In genomic region chr15:92647467-92648163, GRCh38 we compare ENCODE assay signal across 27 cellular contexts. TPM values are rescaled to one million over a fixed set of nuclear protein-coding genes. Genes with fewer than 3 reads are reported as not detected.
A peak's percentile ranks its signal among the peaks of the same experiment; 100 is the strongest.
DNase-seq lines count a peak whose midpoint lies in the region; TF ChIP-seq lines count a peak whose summit lies in the region.
"Had no signal": no experiment of that assay in that cellular context is flagged by ENCODE, and none has a peak within 500 bp of the region (broad histone marks: within the 10 kb centered on the region; RNA-seq: fewer than 3 reads in every experiment).

No MANE protein-coding gene starts in this region.

- H3K36me3 Mint-ChIP-seq in endodermal cell (ENCODE audit: low read depth) (peaks cover 46% of the 10 kb centered on the region), neural crest cell (ENCODE audit: low read depth) (peaks cover 12% of the 10 kb centered on the region)
- no peaks in the 10 kb centered on the region for H3K36me3 Mint-ChIP-seq in activated T-helper 1 cell treated with anti-CD3 and anti-CD28 coated beads, Interleukin-12 subunit alpha, Interleukin-12 subunit beta, Interleukin-2, Interleukin-4 antibody, amounts not matched to agents 30 ng/mL and 10 ng/mL and 1 ng/mL, durations not matched to agents 14 hours and 24 hours and 36 hours (ENCODE audit: low read depth)

- no peaks in the 10 kb centered on the region for H3K27me3 ChIP-seq in NT2/D1 (ENCODE audit: insufficient read depth, insufficient read length)
- H3K27me3 ChIP-seq in endodermal cell (ENCODE audit: control insufficient read depth, insufficient read depth, low read length, poor library complexity, severe bottlenecking) = no peaks in the 10 kb centered on the region
- no peaks in the 10 kb centered on the region for H3K27me3 ChIP-seq in testis
- H3K27me3 ChIP-seq: upper lobe of right lung had no signal

- H3K4me1 Mint-ChIP-seq in endodermal cell (peaks cover 75% of the 10 kb centered on the region), neural crest cell (peaks cover 25% of the 10 kb centered on the region)
- H3K4me1 Mint-ChIP-seq in activated T-helper 1 cell treated with anti-CD3 and anti-CD28 coated beads, Interleukin-12 subunit alpha, Interleukin-12 subunit beta, Interleukin-2, Interleukin-4 antibody, amounts not matched to agents 30 ng/mL and 10 ng/mL and 1 ng/mL, durations not matched to agents 14 hours and 24 hours and 36 hours (ENCODE audit: low read depth) = no peaks in the 10 kb centered on the region

- H3K4me3 ChIP-seq in NT2/D1 (ENCODE audit: insufficient read length, low read depth) = no peak overlapping the region
- H3K4me3 ChIP-seq in endodermal cell (ENCODE audit: low read length) = peak overlapping the region; percentile 50
- H3K4me3 ChIP-seq in testis = no peak overlapping the region
- H3K4me3 ChIP-seq: left ventricle myocardium inferior, mucosa of descending colon, upper lobe of right lung had no signal

- H3K9me3 ChIP-seq in NT2/D1 (ENCODE audit: insufficient read depth, low read length) (peaks cover 14% of the 10 kb centered on the region), endodermal cell (ENCODE audit: control insufficient read depth, low read length) (peaks cover 14% of the 10 kb centered on the region), testis (no peaks in the 10 kb centered on the region)
- H3K9me3 ChIP-seq: mucosa of descending colon, SK-N-SH, upper lobe of right lung had no signal

- H3K27me3 Mint-ChIP-seq in endodermal cell (ENCODE audit: insufficient read depth) = no peaks in the 10 kb centered on the region
- H3K27me3 Mint-ChIP-seq in neural crest cell (ENCODE audit: low read depth) = peaks cover 7% of the 10 kb centered on the region
- H3K27me3 Mint-ChIP-seq in activated T-helper 1 cell treated with anti-CD3 and anti-CD28 coated beads, Interleukin-12 subunit alpha, Interleukin-12 subunit beta, Interleukin-2, Interleukin-4 antibody, amounts not matched to agents 30 ng/mL and 10 ng/mL and 1 ng/mL, durations not matched to agents 14 hours and 24 hours and 36 hours (ENCODE audit: insufficient read depth) = peaks cover 9% of the 10 kb centered on the region

- H3K27ac ChIP-seq in endodermal cell (ENCODE audit: low read depth, low read length) (peak overlapping the region; percentile 85), testis (no peak overlapping the region)
- H3K27ac ChIP-seq: epithelial cell of prostate, left ventricle myocardium inferior, RWPE1, upper lobe of right lung had no signal

- peak; percentile 83 for DNase-seq in ELF-1 (ENCODE audit: low read depth, low spot score)
- DNase-seq in NT2/D1 (ENCODE audit: low read depth, low spot score) = peak; percentile 86
- DNase-seq in endodermal cell = peak; percentile 69
- no peak for DNase-seq in neural crest cell (ENCODE audit: low read depth, low spot score)
- DNase-seq in activated T-helper 1 cell treated with anti-CD3 and anti-CD28 coated beads, Interleukin-12 subunit alpha, Interleukin-12 subunit beta, Interleukin-2, Interleukin-4 antibody, amounts not matched to agents 30 ng/mL and 10 ng/mL and 1 ng/mL, durations not matched to agents 14 hours and 24 hours and 36 hours (ENCODE audit: low spot score) = no peak
- DNase-seq in SHP77 treated with DMSO at 0.1 percent for 48 hours (lab: John Stamatoyannopoulos, UW) = no peak
- no peak for DNase-seq in dermis blood vessel endothelial cell
- no peak for DNase-seq in testis
- DNase-seq: cerebellar nuclear complex; COR-L47; DMS79; Karpas-422; left ventricle myocardium inferior; mucosa of descending colon; MV-4-11; NCI-H2171; NCI-H524 treated with DMSO at 0.1 percent for 48 hours; nephron progenitor cell; posterior cingulate gyrus; SK-N-SH; stimulated activated CD8-positive, alpha-beta memory T cell treated with anti-CD3 and anti-CD28 coated beads, Interleukin-4, amount 100 ng/mL, for 48 hours; upper lobe of right lung had no signal

- H3K9me3 Mint-ChIP-seq in endodermal cell = peaks cover 1% of the 10 kb centered on the region
- H3K9me3 Mint-ChIP-seq in neural crest cell = peaks cover 6% of the 10 kb centered on the region
- peaks cover 5% of the 10 kb centered on the region for H3K9me3 Mint-ChIP-seq in activated T-helper 1 cell treated with anti-CD3 and anti-CD28 coated beads, Interleukin-12 subunit alpha, Interleukin-12 subunit beta, Interleukin-2, Interleukin-4 antibody, amounts not matched to agents 30 ng/mL and 10 ng/mL and 1 ng/mL, durations not matched to agents 14 hours and 24 hours and 36 hours
- H3K9me3 Mint-ChIP-seq: activated T-helper 2 cell treated with anti-CD3 and anti-CD28 coated beads, Interferon-gamma antibody, Interleukin-2, Interleukin-4, amounts not matched to agents 10 μg/mL and 5 μg/mL and 100 μg/mL, durations not matched to agents 14 hours and 24 hours and 36 hours had no signal

- TF ChIP-seq CTCF in endodermal cell (conservative IDR thresholded peaks at IDR 0.05) (no peak), neural crest cell (conservative IDR thresholded peaks at IDR 0.05) (no peak), testis (IDR thresholded peaks at IDR 0.05) (no peak)

- WGBS in endodermal cell (ENCODE audit: insufficient coverage in 1 of 2, insufficient read length in 1 of 2), 2 experiments = 13 to 75% methylated on average over 1 of the region's 1 CpG
- WGBS in testis, 2 donors = 81 to 100% methylated on average over 1 of the region's 1 CpG

- H3K4me1 ChIP-seq in NT2/D1 (ENCODE audit: insufficient read depth, insufficient read length) (peaks cover 27% of the 10 kb centered on the region), endodermal cell (ENCODE audit: control insufficient read depth, insufficient read depth, low read length) (peaks cover 24% of the 10 kb centered on the region), testis (no peaks in the 10 kb centered on the region)

- H3K36me3 ChIP-seq in NT2/D1 (ENCODE audit: insufficient read depth, insufficient read length, low read length) = peaks cover 18% of the 10 kb centered on the region
- H3K36me3 ChIP-seq in endodermal cell (ENCODE audit: control insufficient read depth, insufficient read depth, low read length) = peaks cover 31% of the 10 kb centered on the region
- H3K36me3 ChIP-seq in testis (ENCODE audit: low read depth, missing control alignments) = no peaks in the 10 kb centered on the region
- H3K36me3 ChIP-seq: left ventricle myocardium inferior, upper lobe of right lung had no signal

- intact Hi-C loops in activated T-helper 1 cell treated with anti-CD3 and anti-CD28 coated beads, Interleukin-12 subunit alpha, Interleukin-12 subunit beta, Interleukin-2, Interleukin-4 antibody, amounts not matched to agents 30 ng/mL and 10 ng/mL and 1 ng/mL, durations not matched to agents 14 hours and 24 hours and 36 hours (cut with micrococcal nuclease) = no loop called here
- intact Hi-C loops in testis (cut with DNase I; ENCODE audit: low total_unique reads) = no loop called here

- no peak for TF ChIP-seq POLR2A in testis (IDR thresholded peaks at IDR 0.05)

- H3K4me3 Mint-ChIP-seq in endodermal cell = peak overlapping the region; percentile 8
- H3K4me3 Mint-ChIP-seq in neural crest cell = peak overlapping the region; percentile 8
- no peak overlapping the region for H3K4me3 Mint-ChIP-seq in activated T-helper 1 cell treated with anti-CD3 and anti-CD28 coated beads, Interleukin-12 subunit alpha, Interleukin-12 subunit beta, Interleukin-2, Interleukin-4 antibody, amounts not matched to agents 30 ng/mL and 10 ng/mL and 1 ng/mL, durations not matched to agents 14 hours and 24 hours and 36 hours
- H3K4me3 Mint-ChIP-seq: activated naive CD8-positive, alpha-beta T cell; nephron progenitor cell; T-helper 2 cell treated with Interferon-gamma antibody and Interleukin-4, amounts not matched to agents 5 μg/mL and 100 μg/mL, for 36 hours had no signal

- H3K9ac ChIP-seq in NT2/D1 (ENCODE audit: insufficient read length, low read depth) (peak overlapping the region; percentile 66), endodermal cell (ENCODE audit: extremely low read depth, low read length, poor library complexity, severe bottlenecking) (peak overlapping the region; percentile 79)
- H3K9ac ChIP-seq: SK-N-SH had no signal

- peak overlapping the region; percentile 98 for H3K27ac Mint-ChIP-seq in endodermal cell
- H3K27ac Mint-ChIP-seq in neural crest cell (ENCODE audit: unreplicated experiment) = peak overlapping the region; percentile 1
- no peak overlapping the region for H3K27ac Mint-ChIP-seq in activated T-helper 1 cell treated with anti-CD3 and anti-CD28 coated beads, Interleukin-12 subunit alpha, Interleukin-12 subunit beta, Interleukin-2, Interleukin-4 antibody, amounts not matched to agents 30 ng/mL and 10 ng/mL and 1 ng/mL, durations not matched to agents 14 hours and 24 hours and 36 hours
- H3K27ac Mint-ChIP-seq: activated naive CD8-positive, alpha-beta T cell; activated T-helper 2 cell treated with anti-CD3 and anti-CD28 coated beads, Interferon-gamma antibody, Interleukin-2, Interleukin-4, amounts not matched to agents 10 μg/mL and 5 μg/mL and 100 μg/mL, durations not matched to agents 14 hours and 24 hours and 36 hours; nephron progenitor cell; T-helper 2 cell treated with Interferon-gamma antibody and Interleukin-4, amounts not matched to agents 5 μg/mL and 100 μg/mL, for 36 hours had no signal

RNA-seq across cellular contexts. Expression of gene FAM174B, which starts 8.0 kb away (rescaled TPM):
- total RNA-seq in endodermal cell (100 to 1,000 TPM in 1 of 2 donors, 10 to 100 TPM in 1; 66.0 to 105 TPM), neural crest cell (10.6 and 12.1 TPM in 2 replicates), dermis blood vessel endothelial cell (31.1 and 37.7 TPM in 2 replicates), testis (10 to 100 TPM; 15.7 to 18.6 TPM)
- polyA plus RNA-seq in endodermal cell (2013, experiment 1 of 2) = 22.2 TPM
- 27.3 TPM for polyA plus RNA-seq in endodermal cell (2013, experiment 2 of 2)
- 2.0 and 4.9 TPM in 2 replicates for total RNA-seq in activated T-helper 1 cell treated with anti-CD3 and anti-CD28 coated beads, Interleukin-12 subunit alpha, Interleukin-12 subunit beta, Interleukin-2, Interleukin-4 antibody, amounts not matched to agents 30 ng/mL and 10 ng/mL and 1 ng/mL, durations not matched to agents 14 hours and 24 hours and 36 hours
- 18.7 TPM for polyA plus RNA-seq in testis (ENCODE audit: insufficient read depth, low read depth, low replicate concordance)

Comparison
In these comparisons a context has a peak if more than half of its experiments do, and no peak if none do; other contexts are left out.
1. DNase-seq: peak in ELF-1 (single experiment), NT2/D1 (single experiment) and endodermal cell (single experiment); none in neural crest cell (single experiment), activated T-helper 1 cell treated with anti-CD3 and anti-CD28 coated beads, Interleukin-12 subunit alpha, Interleukin-12 subunit beta, Interleukin-2, Interleukin-4 antibody, amounts not matched to agents 30 ng/mL and 10 ng/mL and 1 ng/mL, durations not matched to agents 14 hours and 24 hours and 36 hours (single experiment), SHP77 treated with DMSO at 0.1 percent for 48 hours (single experiment), dermis blood vessel endothelial cell (single experiment) and testis (single experiment).